In genomic region chr6:31128093-31128676, GRCh38 we compare ENCODE assay signal across 8 cellular contexts. TPM values are rescaled to one million over a fixed set of nuclear protein-coding genes. Genes with fewer than 3 reads are reported as not detected.
A peak's percentile ranks its signal among the peaks of the same experiment; 100 is the strongest.
DNase-seq lines count a peak whose midpoint lies in the region; ATAC-seq and TF ChIP-seq lines count a peak whose summit lies in the region.

No MANE protein-coding gene starts in this region.

- H3K79me2 ChIP-seq in GM23248 (ENCODE audit: insufficient read depth) = no peaks in the 10 kb centered on the region

- in situ Hi-C loops in GM23248 (cut with MboI) = no loop called here

- H2AFZ ChIP-seq in GM23248 = no peak overlapping the region

- DNase-seq in AG10803 (ENCODE audit: low read depth) = peak; percentile 21
- peak; percentile 57 for DNase-seq in GM23248
- peak; percentile 21 for DNase-seq in OCI-M2 (lab: John Stamatoyannopoulos, UW; ENCODE audit: unreplicated experiment)
- DNase-seq in activated T-cell treated with anti-CD3 and anti-CD28 coated beads, Interleukin-2, amount 50 U/mL, for 4 hours = peak; percentile 76
- DNase-seq in foreskin fibroblast = peak in 1 of 2 donors; percentile 70
- DNase-seq in posterior cingulate gyrus = peak in 6 of 10 donors; percentile 45 to 87 (median 58)
- DNase-seq in aorta = no peak
- DNase-seq in SIG-M5 treated with dmso at 0.1 percent for 504 hours (lab: John Stamatoyannopoulos, UW; ENCODE audit: unreplicated experiment) = no peak

- H3K27ac ChIP-seq in GM23248 = no peak overlapping the region
- no peak overlapping the region for H3K27ac ChIP-seq in aorta (ENCODE audit: low read depth in 1 of 2, low read length in 2 of 2)

- TF ChIP-seq CTCF in AG10803 (conservative IDR thresholded peaks at IDR 0.05; ENCODE audit: low read length) (peak; percentile 94), foreskin fibroblast (IDR thresholded peaks at IDR 0.05; ENCODE audit: low read depth, low read length) (peak; percentile 89)

- no peaks in the 10 kb centered on the region for H3K9me2 ChIP-seq in GM23248 (ENCODE audit: insufficient read depth)

- intact Hi-C loops in posterior cingulate gyrus (cut with DNase I) (no loop called here), aorta (cut with DNase I) (no loop called here)

- H3K9ac ChIP-seq in GM23248 = no peak overlapping the region

- no peak overlapping the region for H3K4me2 ChIP-seq in GM23248 (ENCODE audit: unreplicated experiment)

- H3K4me3 Mint-ChIP-seq in activated T-cell treated with anti-CD3 and anti-CD28 coated beads, Interleukin-2, amount 50 U/mL, for 4 hours = no peak overlapping the region

- H3K9me3 Mint-ChIP-seq in activated T-cell treated with anti-CD3 and anti-CD28 coated beads, Interleukin-2, amount 50 U/mL, for 4 hours = no peaks in the 10 kb centered on the region

- peaks cover 4% of the 10 kb centered on the region for H3K27me3 Mint-ChIP-seq in activated T-cell treated with anti-CD3 and anti-CD28 coated beads, Interleukin-2, amount 50 U/mL, for 4 hours (ENCODE audit: low read depth)

- peaks cover 16% of the 10 kb centered on the region for H3F3A ChIP-seq in GM23248 (ENCODE audit: insufficient read depth)

- peak in 1 of 2 donors; percentile 78 for ATAC-seq in activated T-cell treated with anti-CD3 and anti-CD28 coated beads, Interleukin-2, amount 50 U/mL, for 4 hours
- ATAC-seq in aorta (ENCODE audit: low FRiP score) = peak; percentile 66

- no peaks in the 10 kb centered on the region for H3K9me3 ChIP-seq in GM23248 (ENCODE audit: low read depth)
- H3K9me3 ChIP-seq in aorta (ENCODE audit: control insufficient read depth, low read length) = no peaks in the 10 kb centered on the region

- H3K4me1 ChIP-seq in GM23248 (ENCODE audit: insufficient read depth) = peaks cover 30% of the 10 kb centered on the region
- no peaks in the 10 kb centered on the region for H3K4me1 ChIP-seq in aorta (ENCODE audit: control insufficient read depth in 1 of 2, insufficient read depth in 2 of 2, low read length in 2 of 2)

- no peaks in the 10 kb centered on the region for H3K36me3 ChIP-seq in GM23248 (ENCODE audit: low read depth)
- no peaks in the 10 kb centered on the region for H3K36me3 ChIP-seq in aorta (ENCODE audit: control insufficient read depth in 1 of 2, insufficient read depth in 2 of 2, low read length in 1 of 2)

- WGBS in GM23248 (ENCODE audit: low coverage in 1 of 2, low lambda C conversion rate in 2 of 2, missing lambda C conversion rate in 2 of 2), 2 experiments = 12 to 18% methylated on average over 8 of the region's 8 CpGs
- 6 to 11% methylated on average over 8 of the region's 8 CpGs for WGBS in aorta, 2 donors

- H3K27me3 ChIP-seq in GM23248 (replicated peaks; ENCODE audit: insufficient read depth) (no peaks in the 10 kb centered on the region), aorta (ENCODE audit: control insufficient read depth in 1 of 2, insufficient read depth in 2 of 2, low read length in 1 of 2) (no peaks in the 10 kb centered on the region)

- H3K36me3 Mint-ChIP-seq in activated T-cell treated with anti-CD3 and anti-CD28 coated beads, Interleukin-2, amount 50 U/mL, for 4 hours (ENCODE audit: insufficient read depth) = no peaks in the 10 kb centered on the region

- H3K4me1 Mint-ChIP-seq in activated T-cell treated with anti-CD3 and anti-CD28 coated beads, Interleukin-2, amount 50 U/mL, for 4 hours (ENCODE audit: low read depth) = peaks cover 6% of the 10 kb centered on the region

- H4K20me1 ChIP-seq in GM23248 (ENCODE audit: insufficient read depth) = no peaks in the 10 kb centered on the region

- H3K4me3 ChIP-seq in AG10803 (ENCODE audit: low read length) (no peak overlapping the region), GM23248 (no peak overlapping the region), foreskin fibroblast (ENCODE audit: low read depth in 1 of 2, low read length in 2 of 2) (no peak overlapping the region), aorta (ENCODE audit: low read length in 2 of 2) (no peak overlapping the region)

RNA-seq across cellular contexts. Expression of gene CDSN, which starts 7.9 kb away (rescaled TPM):
- not detected in 2 replicates for total RNA-seq in GM23248 (2014; rRNA removed; shearing (Covaris generic))
- not detected in 2 replicates for polyA plus RNA-seq in GM23248 (2016; fragmentation: Nextera tagmentation; extraction: Ambion mirVana)
- not detected for total RNA-seq in activated T-cell treated with anti-CD3 and anti-CD28 coated beads, Interleukin-2, amount 50 U/mL, for 4 hours
- not detected for total RNA-seq in aorta
- not detected for polyA plus RNA-seq in aorta

RNA-seq across cellular contexts. Expression of gene PSORS1C2, which starts 10.7 kb away (rescaled TPM):
- not detected in 2 replicates for total RNA-seq in GM23248 (2014; rRNA removed; shearing (Covaris generic))
- 0.16 TPM in 1 of 2 replicates, not detected in the other for polyA plus RNA-seq in GM23248 (2016; fragmentation: Nextera tagmentation; extraction: Ambion mirVana)
- total RNA-seq in activated T-cell treated with anti-CD3 and anti-CD28 coated beads, Interleukin-2, amount 50 U/mL, for 4 hours = not detected
- not detected for total RNA-seq in aorta
- polyA plus RNA-seq in aorta = not detected

RNA-seq across cellular contexts. Expression of gene PSORS1C1, which starts 13.6 kb away (rescaled TPM):
- 0.22 and 0.25 TPM in 2 replicates for total RNA-seq in GM23248 (2014; rRNA removed; shearing (Covaris generic))
- polyA plus RNA-seq in GM23248 (2016; fragmentation: Nextera tagmentation; extraction: Ambion mirVana) (2.0 and 2.6 TPM in 2 replicates), aorta (1 to 10 TPM; 1.6 to 6.8 TPM)
- total RNA-seq in activated T-cell treated with anti-CD3 and anti-CD28 coated beads, Interleukin-2, amount 50 U/mL, for 4 hours = not detected
- 1 to 10 TPM; 3.0 to 4.3 TPM for total RNA-seq in aorta

RNA-seq across cellular contexts. Expression of gene C6orf15, which starts 15.8 kb away (rescaled TPM):
- not detected in 2 replicates for total RNA-seq in GM23248 (2014; rRNA removed; shearing (Covaris generic))
- not detected in 2 replicates for polyA plus RNA-seq in GM23248 (2016; fragmentation: Nextera tagmentation; extraction: Ambion mirVana)
- not detected for total RNA-seq in activated T-cell treated with anti-CD3 and anti-CD28 coated beads, Interleukin-2, amount 50 U/mL, for 4 hours
- not detected for total RNA-seq in aorta
- not detected for polyA plus RNA-seq in aorta

RNA-seq across cellular contexts. Expression of gene CCHCR1, which starts 29.4 kb away (rescaled TPM):
- 13.5 and 14.3 TPM in 2 replicates for total RNA-seq in GM23248 (2014; rRNA removed; shearing (Covaris generic))
- polyA plus RNA-seq in GM23248 (2016; fragmentation: Nextera tagmentation; extraction: Ambion mirVana) (10.8 and 13.2 TPM in 2 replicates), aorta (10 to 100 TPM in 1 of 2 donors, 1 to 10 TPM in 1; 7.0 to 21.3 TPM)
- total RNA-seq in activated T-cell treated with anti-CD3 and anti-CD28 coated beads, Interleukin-2, amount 50 U/mL, for 4 hours = 10 to 100 TPM; 22.1 to 23.4 (median 23.1) TPM
- total RNA-seq in aorta = 10 to 100 TPM; 13.7 to 23.2 TPM

Comparison
In these comparisons a context has a peak if more than half of its experiments do, and no peak if none do; other contexts are left out.
1. DNase-seq: peak in AG10803 (single experiment), GM23248 (single experiment), OCI-M2 (single experiment), activated T-cell treated with anti-CD3 and anti-CD28 coated beads, Interleukin-2, amount 50 U/mL, for 4 hours (single experiment) and posterior cingulate gyrus (6 of 10); none in aorta (0 of 2) and SIG-M5 treated with dmso at 0.1 percent for 504 hours (single experiment).